In the genomic region with DNA sequence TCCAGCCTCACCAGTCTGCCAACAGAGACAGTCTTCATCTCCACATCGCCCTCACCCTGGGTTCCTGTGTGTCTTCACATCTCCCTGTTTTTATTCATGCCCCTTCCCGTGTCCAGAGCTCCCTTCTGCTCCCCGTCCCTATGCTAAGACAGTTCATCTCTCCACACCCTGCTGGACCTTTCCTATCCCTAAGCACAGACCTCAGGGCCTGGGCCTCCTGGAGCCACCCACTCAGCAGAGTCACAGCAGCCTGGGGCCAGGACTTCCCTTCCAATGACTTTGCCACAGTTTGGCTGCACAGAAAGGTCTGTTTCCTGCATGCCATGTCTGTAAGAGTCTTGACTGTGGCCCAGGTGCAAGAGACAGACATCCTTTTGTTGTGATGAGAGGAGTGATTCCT, we compare ENCODE assay signal across 16 cellular contexts.
"Had no signal": no experiment of that assay in that cellular context is flagged by ENCODE, and none has a peak within 500 bp of the region (broad histone marks: within the 10 kb centered on the region; RNA-seq: fewer than 3 reads in every experiment).

No MANE protein-coding gene starts in this region.

- H3K4me3 ChIP-seq: heart left ventricle, mucosa of descending colon, right atrium auricular region, sigmoid colon, skin epidermis, stomach, thoracic aorta, transverse colon had no signal

- H3K27ac Mint-ChIP-seq: naive thymus-derived CD8-positive, alpha-beta T cell had no signal

- H3K4me1 Mint-ChIP-seq: neural crest cell had no signal

- H3K27ac ChIP-seq: heart left ventricle, right atrium auricular region, stomach, thoracic aorta, transverse colon had no signal

- H3K4me3 Mint-ChIP-seq: naive thymus-derived CD8-positive, alpha-beta T cell; neural crest cell had no signal

- H3K9me3 Mint-ChIP-seq: neural crest cell had no signal

- H3K36me3 Mint-ChIP-seq: naive thymus-derived CD8-positive, alpha-beta T cell had no signal

- DNase-seq: dermis blood vessel endothelial cell; foreskin melanocyte; heart left ventricle; hippocampal formation; kidney glomerular epithelial cell; mammary epithelial cell; mucosa of descending colon; naive thymus-derived CD8-positive, alpha-beta T cell; sigmoid colon; stimulated activated naive CD4-positive, alpha-beta T cell; stomach; transverse colon had no signal
